In the genomic region with DNA sequence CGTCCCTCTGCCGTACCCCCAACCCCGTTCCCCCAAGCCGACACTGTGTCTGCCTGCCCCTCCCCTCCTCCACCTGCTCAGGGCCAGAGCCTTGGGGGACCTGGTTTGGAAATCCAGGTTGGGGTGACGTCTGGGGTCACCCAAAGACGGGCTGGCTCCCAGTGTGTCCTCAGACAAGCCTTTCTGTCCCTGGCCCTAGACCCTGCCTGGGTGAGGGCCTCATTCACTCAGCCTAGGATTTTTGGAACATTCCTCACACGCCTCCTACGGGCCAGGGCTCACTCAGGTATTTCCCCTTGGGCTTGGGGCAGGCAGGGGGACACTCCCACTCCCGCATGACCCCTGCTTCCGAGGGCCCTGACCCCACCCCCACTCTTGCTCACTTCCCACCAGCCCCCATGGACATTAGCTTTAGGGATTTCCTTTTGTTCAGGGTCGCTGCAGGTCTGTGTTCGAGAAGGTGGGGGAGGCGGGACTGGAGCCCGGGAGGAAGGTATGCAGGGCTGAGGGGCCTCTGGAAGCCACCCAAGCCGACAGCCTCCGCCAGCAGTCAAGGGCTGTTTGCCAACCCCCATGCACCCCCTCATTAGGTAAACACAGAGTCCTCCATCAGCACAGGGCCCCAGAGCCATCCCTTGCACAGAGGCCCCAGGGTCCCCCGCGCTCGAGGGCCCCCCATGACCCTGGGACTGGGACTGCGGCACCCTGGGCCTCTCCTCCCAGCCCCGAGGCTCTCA, we compare ENCODE assay signal across 22 cellular contexts. TPM values are rescaled to one million over a fixed set of nuclear protein-coding genes. Genes with fewer than 3 reads are reported as not detected.
A peak's percentile ranks its signal among the peaks of the same experiment; 100 is the strongest.
DNase-seq lines count a peak whose midpoint lies in the region; ATAC-seq and TF ChIP-seq lines count a peak whose summit lies in the region.
"Had no signal": no experiment of that assay in that cellular context is flagged by ENCODE, and none has a peak within 500 bp of the region (broad histone marks: within the 10 kb centered on the region; RNA-seq: fewer than 3 reads in every experiment).

No MANE protein-coding gene starts in this region.

- no peak overlapping the region for H3K27ac ChIP-seq in neural cell (ENCODE audit: low read length)
- H3K27ac ChIP-seq: C4-2B, cardiac muscle cell had no signal

- no peaks in the 10 kb centered on the region for H3K27me3 ChIP-seq in neural cell (ENCODE audit: insufficient read depth, low read depth, low read length)

- DNase-seq in natural killer cell treated with Interleukin-12 subunit alpha and Interleukin-12 subunit beta and Interleukin-15 and Interleukin-18, amount 100 ng/mL, for 72 hours (ENCODE audit: low spot score): peak; percentile 58
- DNase-seq in natural killer cell (no peak), iPS-NIHi11 (ENCODE audit: low spot score) (peak; percentile 76), GM10248 (ENCODE audit: extremely low spot score) (no peak), NCI-H748 (lab: John Stamatoyannopoulos, UW; ENCODE audit: unreplicated experiment) (no peak), NCI-H345 treated with DMSO at 0.1 percent for 48 hours (lab: John Stamatoyannopoulos, UW; ENCODE audit: unreplicated experiment) (no peak)
- DNase-seq: ACHN; activated B cell treated with CpG ODN at 0.5 μM for 24 hours; activated CD4-positive, alpha-beta T cell treated with anti-CD3 and anti-CD28 coated beads, Interleukin-2, amount 50 U/mL, for 48 hours; activated gamma-delta T cell treated with Interleukin-2 at 50 U/mL for 16 hours; DMS 273 treated with DMSO at 0.1 percent for 48 hours; foreskin fibroblast; hypothalamus; KG1; MV-4-11; NCI-H187 treated with DMSO at 0.1 percent for 48 hours; NCI-H446; substantia nigra had no signal

- CTCF ChIA-PET in GM10248 (lab: Yijun Ruan, JAX): no interaction called here

- peak overlapping the region; percentile 8 for H3K4me3 ChIP-seq in neural cell (ENCODE audit: low read length)
- H3K4me3 ChIP-seq: cardiac muscle cell had no signal

- TF ChIP-seq EP300 in neural cell (conservative IDR thresholded peaks at IDR 0.05; ENCODE audit: poor library complexity, severe bottlenecking): no peak

- H3K9me3 ChIP-seq in neural cell (ENCODE audit: low read length): no peaks in the 10 kb centered on the region

- H3K9ac ChIP-seq in neural cell (ENCODE audit: low read length): no peak overlapping the region

- no peak for TF ChIP-seq RAD21 in neural cell (conservative IDR thresholded peaks at IDR 0.05)

- H2AFZ ChIP-seq in neural cell (ENCODE audit: low read depth, low read length): no peak overlapping the region

- no peak for ATAC-seq in natural killer cell treated with Interleukin-12 subunit alpha and Interleukin-12 subunit beta and Interleukin-15 and Interleukin-18, amount 100 ng/mL, for 72 hours
- ATAC-seq in natural killer cell: no peak
- no peak for ATAC-seq in HG03460 (IDR thresholded peaks at IDR 0.05; ENCODE audit: unreplicated experiment)

- no peaks in the 10 kb centered on the region for H3K9me2 ChIP-seq in neural cell (ENCODE audit: insufficient read depth, low read length)

- H3K4me2 ChIP-seq in neural cell (ENCODE audit: low read length): no peak overlapping the region

- POLR2A ChIA-PET in GM10248 (lab: Yijun Ruan, JAX): no interaction called here

- peaks cover 0 to 5% of the 10 kb centered on the region in 2 donors for H3K4me1 Mint-ChIP-seq in natural killer cell treated with Interleukin-12 subunit alpha and Interleukin-12 subunit beta and Interleukin-15 and Interleukin-18, amount 100 ng/mL, for 72 hours (ENCODE audit: low read depth in 2 of 2)
- H3K4me1 Mint-ChIP-seq in natural killer cell: no peaks in the 10 kb centered on the region
- H3K4me1 Mint-ChIP-seq: activated B cell treated with CpG ODN at 0.5 μM for 24 hours had no signal

- no peaks in the 10 kb centered on the region for H3K36me3 Mint-ChIP-seq in natural killer cell treated with Interleukin-12 subunit alpha and Interleukin-12 subunit beta and Interleukin-15 and Interleukin-18, amount 100 ng/mL, for 72 hours
- no peaks in the 10 kb centered on the region for H3K36me3 Mint-ChIP-seq in natural killer cell

- peaks cover 11% of the 10 kb centered on the region for H3K9me3 Mint-ChIP-seq in natural killer cell treated with Interleukin-12 subunit alpha and Interleukin-12 subunit beta and Interleukin-15 and Interleukin-18, amount 100 ng/mL, for 72 hours
- H3K9me3 Mint-ChIP-seq in natural killer cell: peaks cover 9 to 11% of the 10 kb centered on the region in 2 donors
- H3K9me3 Mint-ChIP-seq: activated B cell treated with CpG ODN at 0.5 μM for 24 hours had no signal

- TF ChIP-seq CTCF in natural killer cell (IDR thresholded peaks at IDR 0.05) (no peak), neural cell (IDR thresholded peaks at IDR 0.05; ENCODE audit: poor library complexity, severe bottlenecking) (no peak), GM10248 (IDR thresholded peaks at IDR 0.05; ENCODE audit: control extremely low read depth, extremely low read depth, low read depth, missing control alignments) (no peak)

- H4K20me1 ChIP-seq in neural cell (ENCODE audit: insufficient read depth): no peaks in the 10 kb centered on the region

- H3F3A ChIP-seq in neural cell (ENCODE audit: insufficient read depth, low read length, poor library complexity, severe bottlenecking): no peaks in the 10 kb centered on the region

- intact Hi-C loops in natural killer cell (cut with micrococcal nuclease): no loop called here

- no peaks in the 10 kb centered on the region for H3K79me2 ChIP-seq in neural cell (replicated peaks; ENCODE audit: insufficient read depth, low read length)

- H3K27me3 Mint-ChIP-seq in natural killer cell treated with Interleukin-12 subunit alpha and Interleukin-12 subunit beta and Interleukin-15 and Interleukin-18, amount 100 ng/mL, for 72 hours: peaks cover 20 to 39% of the 10 kb centered on the region in 2 donors
- peaks cover 13 to 20% of the 10 kb centered on the region in 2 donors for H3K27me3 Mint-ChIP-seq in natural killer cell (ENCODE audit: low read depth in 2 of 2)

- no peak overlapping the region for H3K27ac Mint-ChIP-seq in natural killer cell treated with Interleukin-12 subunit alpha and Interleukin-12 subunit beta and Interleukin-15 and Interleukin-18, amount 100 ng/mL, for 72 hours
- no peak overlapping the region for H3K27ac Mint-ChIP-seq in natural killer cell
- H3K27ac Mint-ChIP-seq: activated B cell treated with CpG ODN at 0.5 μM for 24 hours had no signal

- H3K36me3 ChIP-seq in neural cell (ENCODE audit: insufficient read depth, low read length): no peaks in the 10 kb centered on the region
- H3K36me3 ChIP-seq: cardiac muscle cell had no signal

- H3K4me3 Mint-ChIP-seq in natural killer cell treated with Interleukin-12 subunit alpha and Interleukin-12 subunit beta and Interleukin-15 and Interleukin-18, amount 100 ng/mL, for 72 hours: no peak overlapping the region
- H3K4me3 Mint-ChIP-seq in natural killer cell: no peak overlapping the region
- H3K4me3 Mint-ChIP-seq: activated B cell treated with CpG ODN at 0.5 μM for 24 hours had no signal

TF ChIP-seq in neural cell, 6 proteins besides CTCF, POLR2A, EP300 and RAD21:
- TF ChIP-seq MXI1 (conservative IDR thresholded peaks at IDR 0.05; ENCODE audit: poor library complexity, severe bottlenecking): no peak
- TF ChIP-seq TAF1 (IDR thresholded peaks at IDR 0.05; ENCODE audit: low read depth): no peak
- no peak for TF ChIP-seq EZH2 (IDR thresholded peaks at IDR 0.05; ENCODE audit: borderline replicate concordance, insufficient read depth, low read length, poor library complexity, severe bottlenecking)
- no peak for TF ChIP-seq SMC3 (conservative IDR thresholded peaks at IDR 0.05; ENCODE audit: poor library complexity)
- TF ChIP-seq, protein P1, sequence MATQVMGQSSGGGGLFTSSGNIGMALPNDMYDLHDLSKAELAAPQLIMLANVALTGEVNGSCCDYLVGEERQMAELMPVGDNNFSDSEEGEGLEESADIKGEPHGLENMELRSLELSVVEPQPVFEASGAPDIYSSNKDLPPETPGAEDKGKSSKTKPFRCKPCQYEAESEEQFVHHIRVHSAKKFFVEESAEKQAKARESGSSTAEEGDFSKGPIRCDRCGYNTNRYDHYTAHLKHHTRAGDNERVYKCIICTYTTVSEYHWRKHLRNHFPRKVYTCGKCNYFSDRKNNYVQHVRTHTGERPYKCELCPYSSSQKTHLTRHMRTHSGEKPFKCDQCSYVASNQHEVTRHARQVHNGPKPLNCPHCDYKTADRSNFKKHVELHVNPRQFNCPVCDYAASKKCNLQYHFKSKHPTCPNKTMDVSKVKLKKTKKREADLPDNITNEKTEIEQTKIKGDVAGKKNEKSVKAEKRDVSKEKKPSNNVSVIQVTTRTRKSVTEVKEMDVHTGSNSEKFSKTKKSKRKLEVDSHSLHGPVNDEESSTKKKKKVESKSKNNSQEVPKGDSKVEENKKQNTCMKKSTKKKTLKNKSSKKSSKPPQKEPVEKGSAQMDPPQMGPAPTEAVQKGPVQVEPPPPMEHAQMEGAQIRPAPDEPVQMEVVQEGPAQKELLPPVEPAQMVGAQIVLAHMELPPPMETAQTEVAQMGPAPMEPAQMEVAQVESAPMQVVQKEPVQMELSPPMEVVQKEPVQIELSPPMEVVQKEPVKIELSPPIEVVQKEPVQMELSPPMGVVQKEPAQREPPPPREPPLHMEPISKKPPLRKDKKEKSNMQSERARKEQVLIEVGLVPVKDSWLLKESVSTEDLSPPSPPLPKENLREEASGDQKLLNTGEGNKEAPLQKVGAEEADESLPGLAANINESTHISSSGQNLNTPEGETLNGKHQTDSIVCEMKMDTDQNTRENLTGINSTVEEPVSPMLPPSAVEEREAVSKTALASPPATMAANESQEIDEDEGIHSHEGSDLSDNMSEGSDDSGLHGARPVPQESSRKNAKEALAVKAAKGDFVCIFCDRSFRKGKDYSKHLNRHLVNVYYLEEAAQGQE (IDR thresholded peaks at IDR 0.05; ENCODE audit: borderline replicate concordance): no peak
TF ChIP-seq in neural cell: peak in this region for 0.

RNA-seq across cellular contexts. Expression of gene PDGFA, which starts 35.1 kb away (rescaled TPM):
- 1 to 10 TPM; 1.3 to 5.0 TPM for total RNA-seq in natural killer cell treated with Interleukin-12 subunit alpha and Interleukin-12 subunit beta and Interleukin-15 and Interleukin-18, amount 100 ng/mL, for 72 hours
- total RNA-seq in natural killer cell: 1 to 10 TPM in 2 of 3 donors, under 1 TPM in 1; 0.86 to 2.0 (median 1.5) TPM
- polyA plus RNA-seq in neural cell: 4.1 and 5.4 TPM in 2 replicates
- polyA minus RNA-seq in neural cell: 6.5 and 7.8 TPM in 2 replicates

Comparison
In these comparisons a context has a peak if more than half of its experiments do, and no peak if none do; other contexts are left out.
1. DNase-seq: peak in natural killer cell treated with Interleukin-12 subunit alpha and Interleukin-12 subunit beta and Interleukin-15 and Interleukin-18, amount 100 ng/mL, for 72 hours (single experiment) and iPS-NIHi11 (single experiment); none in natural killer cell (single experiment), GM10248 (single experiment), NCI-H748 (single experiment) and NCI-H345 treated with DMSO at 0.1 percent for 48 hours (single experiment).